ENCODE assay signal across 21 cellular contexts in the genomic region with DNA sequence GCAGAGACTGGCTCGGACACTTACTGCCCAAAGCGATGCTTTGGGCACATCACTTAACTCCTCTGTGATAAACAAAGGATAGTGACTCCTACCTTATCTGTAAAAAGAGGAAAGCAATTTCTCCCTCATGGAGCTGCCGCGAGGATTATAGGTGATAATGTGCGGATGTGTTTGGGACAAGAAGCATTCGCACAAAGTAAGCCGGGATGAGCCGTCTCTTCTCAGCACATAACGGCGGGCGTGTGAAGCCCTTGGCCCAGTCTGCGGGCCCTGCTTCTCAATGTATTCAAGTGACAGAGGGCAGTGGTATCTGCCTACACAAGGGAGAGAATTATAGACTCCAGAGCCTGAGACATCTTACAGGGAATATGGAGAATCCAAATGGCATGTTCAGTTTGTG.
DNase-seq lines count a peak whose midpoint lies in the region; ATAC-seq and TF ChIP-seq lines count a peak whose summit lies in the region.
"Had no signal": no experiment of that assay in that cellular context is flagged by ENCODE, and none has a peak within 500 bp of the region (broad histone marks: within the 10 kb centered on the region; RNA-seq: fewer than 3 reads in every experiment).

No MANE protein-coding gene starts in this region.

- DNase-seq in left cardiac atrium (peak; percentile 38), heart left ventricle (no peak), ELF-1 (ENCODE audit: low read depth, low spot score) (peak; percentile 30), islet precursor cell (peak; percentile 63), testis (peak; percentile 14), NCI-H82 (lab: John Stamatoyannopoulos, UW) (no peak)
- DNase-seq: 8988T; ACHN; AML-193; BE2C; CD4-positive, alpha-beta T cell; CD8-positive, alpha-beta memory T cell; DMS 273 treated with DMSO at 0.1 percent for 48 hours; DMS79; EL; GF-D8; H7; HCEC 1CT had no signal

- ATAC-seq in left cardiac atrium: peak; percentile 91 to 92
- ATAC-seq in heart left ventricle: no peak
- ATAC-seq in HG03432 (IDR thresholded peaks at IDR 0.05; ENCODE audit: unreplicated experiment): no peak
- ATAC-seq: A549 had no signal

- no peaks in the 10 kb centered on the region for H3K27me3 ChIP-seq in heart left ventricle
- no peaks in the 10 kb centered on the region for H3K27me3 ChIP-seq in testis
- H3K27me3 ChIP-seq: BE2C; BLaER1 treated with 17β-estradiol and CSF1 and Interleukin-3, amounts not matched to agents 10 nM and 100 nM had no signal

- H3K9me3 ChIP-seq in heart left ventricle (no peaks in the 10 kb centered on the region), testis (no peaks in the 10 kb centered on the region)
- H3K9me3 ChIP-seq: A549; BE2C; BLaER1 treated with 17β-estradiol and CSF1 and Interleukin-3, amounts not matched to agents 10 nM and 100 nM had no signal

- intact Hi-C loops in left cardiac atrium (cut with DNase I): no loop called here
- intact Hi-C loops in heart left ventricle (cut with DNase I): no loop called here
- intact Hi-C loops in testis (cut with DNase I; ENCODE audit: low total_unique reads): no loop called here

- H3K4me3 ChIP-seq in heart left ventricle: no peak overlapping the region
- no peak overlapping the region for H3K4me3 ChIP-seq in testis
- H3K4me3 ChIP-seq: A549; BLaER1 treated with 17β-estradiol and CSF1 and Interleukin-3, amounts not matched to agents 10 nM and 100 nM had no signal

- WGBS in heart left ventricle, 4 donors: 27 to 49% (median 33%) methylated on average over 12 of the region's 12 CpGs
- 72 to 80% methylated on average over 12 of the region's 12 CpGs for WGBS in testis, 2 donors

- TF ChIP-seq CTCF in heart left ventricle (IDR thresholded peaks at IDR 0.05): no peak
- no peak for TF ChIP-seq CTCF in testis (IDR thresholded peaks at IDR 0.05)

- H3K27ac ChIP-seq in heart left ventricle (no peak overlapping the region), testis (no peak overlapping the region)
- H3K27ac ChIP-seq: A549; BLaER1 treated with 17β-estradiol and CSF1 and Interleukin-3, amounts not matched to agents 10 nM and 100 nM had no signal

- H3K4me1 ChIP-seq in heart left ventricle: peaks cover 0 to 5% (median 0%) of the 10 kb centered on the region in 12 donors
- no peaks in the 10 kb centered on the region for H3K4me1 ChIP-seq in testis
- H3K4me1 ChIP-seq: A549; BE2C; BLaER1 treated with 17β-estradiol and CSF1 and Interleukin-3, amounts not matched to agents 10 nM and 100 nM had no signal

- TF ChIP-seq POLR2A in heart left ventricle (IDR thresholded peaks at IDR 0.05) (no peak), testis (IDR thresholded peaks at IDR 0.05) (no peak)

- H3K36me3 ChIP-seq in heart left ventricle (no peaks in the 10 kb centered on the region), testis (ENCODE audit: low read depth, missing control alignments) (no peaks in the 10 kb centered on the region)
- H3K36me3 ChIP-seq: BE2C; BLaER1 treated with 17β-estradiol and CSF1 and Interleukin-3, amounts not matched to agents 10 nM and 100 nM had no signal

Comparison
In these comparisons a context has a peak if more than half of its experiments do, and no peak if none do; other contexts are left out.
1. ATAC-seq: peak in left cardiac atrium (2 of 2); none in heart left ventricle (0 of 4) and HG03432 (single experiment).
2. DNase-seq: peak in left cardiac atrium (single experiment), ELF-1 (single experiment), islet precursor cell (single experiment) and testis (single experiment); none in heart left ventricle (0 of 5) and NCI-H82 (single experiment).